ENCODE assay signal across 11 cellular contexts in the genomic region with DNA sequence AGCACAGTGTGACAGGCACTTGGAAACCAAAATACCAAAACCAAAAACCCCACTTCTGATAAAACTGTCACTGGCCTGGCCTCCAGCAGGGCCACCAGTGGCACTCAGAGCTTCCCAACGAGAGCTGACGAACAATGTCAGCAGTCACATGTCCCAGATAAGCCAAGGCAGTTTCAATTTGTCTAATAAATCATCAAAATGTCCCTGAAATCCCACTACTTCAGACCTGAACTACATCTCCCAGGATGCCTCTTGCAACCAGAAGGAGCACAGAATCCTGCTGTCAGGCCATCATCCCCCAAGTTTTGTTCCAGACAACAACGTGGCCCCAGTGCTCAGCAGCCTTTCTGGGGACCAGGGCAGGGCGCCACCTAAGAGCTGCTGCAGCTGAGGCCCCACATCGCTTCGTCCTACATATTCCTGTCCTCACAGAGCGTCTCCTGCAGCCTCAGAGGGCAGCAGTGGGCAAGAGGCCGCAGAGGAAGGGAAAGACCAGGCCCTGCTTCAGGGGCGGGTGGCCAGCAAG.
A peak's percentile ranks its signal among the peaks of the same experiment; 100 is the strongest.
DNase-seq lines count a peak whose midpoint lies in the region; ATAC-seq and TF ChIP-seq lines count a peak whose summit lies in the region.
"Had no signal": no experiment of that assay in that cellular context is flagged by ENCODE, and none has a peak within 500 bp of the region (broad histone marks: within the 10 kb centered on the region; RNA-seq: fewer than 3 reads in every experiment).

No MANE protein-coding gene starts in this region.

- H3K36me3 ChIP-seq in RWPE2 (ENCODE audit: low read depth): no peaks in the 10 kb centered on the region
- no peaks in the 10 kb centered on the region for H3K36me3 ChIP-seq in iPS-20b (ENCODE audit: insufficient read depth, low read depth, low read length)
- H3K36me3 ChIP-seq: neutrophil had no signal

- ATAC-seq in RWPE2 (ENCODE audit: low read depth): no peak
- no peak for ATAC-seq in stimulated activated naive CD8-positive, alpha-beta T cell treated with anti-CD3 and anti-CD28 coated beads, Interleukin-15, amount 100 ng/mL, for 72 hours

- no peak for DNase-seq in T-helper 1 cell
- DNase-seq in RWPE2 (ENCODE audit: low spot score): peak; percentile 47
- DNase-seq in substantia nigra (lab: John Stamatoyannopoulos, UW): peak in 9 of 49 donors; percentile 34 to 64 (median 53)
- no peak for DNase-seq in stimulated activated naive CD8-positive, alpha-beta T cell treated with anti-CD3 and anti-CD28 coated beads, Interleukin-15, amount 100 ng/mL, for 72 hours
- no peak for DNase-seq in Kasumi-1 (lab: John Stamatoyannopoulos, UW)
- no peak for DNase-seq in NCI-H2196 (lab: John Stamatoyannopoulos, UW; ENCODE audit: unreplicated experiment)
- DNase-seq: activated B cell treated with CpG ODN at 0.5 μM for 24 hours had no signal

- H3K27ac Mint-ChIP-seq in T-helper 1 cell treated with Interleukin-12 subunit alpha and Interleukin-12 subunit beta and Interleukin-4 antibody, amounts not matched to agents 30 μg/mL and 1 μg/mL, for 36 hours: peak overlapping the region; percentile 31
- no peak overlapping the region for H3K27ac Mint-ChIP-seq in stimulated activated naive CD8-positive, alpha-beta T cell treated with anti-CD3 and anti-CD28 coated beads, Interleukin-15, amount 100 ng/mL, for 72 hours
- H3K27ac Mint-ChIP-seq: activated B cell treated with CpG ODN at 0.5 μM for 24 hours; activated naive CD4-positive, alpha-beta T cell treated with anti-CD3 and anti-CD28 coated beads, Interleukin-2, amount 50 U/mL, for 24 hours had no signal

- no peak overlapping the region for H3K4me3 ChIP-seq in RWPE2 (ENCODE audit: severe bottlenecking)
- H3K4me3 ChIP-seq in iPS-20b (ENCODE audit: low read length): no peak overlapping the region

- no peak overlapping the region for H3K4me3 Mint-ChIP-seq in T-helper 1 cell treated with Interleukin-12 subunit alpha and Interleukin-12 subunit beta and Interleukin-4 antibody, amounts not matched to agents 30 μg/mL and 1 μg/mL, for 36 hours
- H3K4me3 Mint-ChIP-seq in stimulated activated naive CD8-positive, alpha-beta T cell treated with anti-CD3 and anti-CD28 coated beads, Interleukin-15, amount 100 ng/mL, for 72 hours: no peak overlapping the region
- H3K4me3 Mint-ChIP-seq: activated B cell treated with CpG ODN at 0.5 μM for 24 hours; activated naive CD4-positive, alpha-beta T cell treated with anti-CD3 and anti-CD28 coated beads, Interleukin-2, amount 50 U/mL, for 24 hours had no signal

- H3K9me3 ChIP-seq in RWPE2 (ENCODE audit: severe bottlenecking) (no peaks in the 10 kb centered on the region), iPS-20b (ENCODE audit: insufficient read depth, low read depth, low read length) (no peaks in the 10 kb centered on the region)
- H3K9me3 ChIP-seq: neutrophil had no signal

- peaks cover 5% of the 10 kb centered on the region for H3K4me1 Mint-ChIP-seq in T-helper 1 cell treated with Interleukin-12 subunit alpha and Interleukin-12 subunit beta and Interleukin-4 antibody, amounts not matched to agents 30 μg/mL and 1 μg/mL, for 36 hours (ENCODE audit: low read depth)
- peaks cover 29% of the 10 kb centered on the region for H3K4me1 Mint-ChIP-seq in stimulated activated naive CD8-positive, alpha-beta T cell treated with anti-CD3 and anti-CD28 coated beads, Interleukin-15, amount 100 ng/mL, for 72 hours
- H3K4me1 Mint-ChIP-seq: activated B cell treated with CpG ODN at 0.5 μM for 24 hours had no signal

- H3K9me3 Mint-ChIP-seq in T-helper 1 cell treated with Interleukin-12 subunit alpha and Interleukin-12 subunit beta and Interleukin-4 antibody, amounts not matched to agents 30 μg/mL and 1 μg/mL, for 36 hours: no peaks in the 10 kb centered on the region
- no peaks in the 10 kb centered on the region for H3K9me3 Mint-ChIP-seq in stimulated activated naive CD8-positive, alpha-beta T cell treated with anti-CD3 and anti-CD28 coated beads, Interleukin-15, amount 100 ng/mL, for 72 hours
- H3K9me3 Mint-ChIP-seq: activated B cell treated with CpG ODN at 0.5 μM for 24 hours; activated naive CD4-positive, alpha-beta T cell treated with anti-CD3 and anti-CD28 coated beads, Interleukin-2, amount 50 U/mL, for 24 hours had no signal

- H3K9ac ChIP-seq in iPS-20b (ENCODE audit: low read depth, low read length): peak overlapping the region; percentile 21; the same call in 1 of the 2 replicates

- H3K27ac ChIP-seq in RWPE2 (ENCODE audit: poor library complexity, severe bottlenecking) (peak overlapping the region; percentile 58), iPS-20b (ENCODE audit: low read length) (peak overlapping the region; percentile 56), substantia nigra (ENCODE audit: low read depth, low read length, poor library complexity, severe bottlenecking) (peak overlapping the region; percentile 86)
- H3K27ac ChIP-seq: neutrophil had no signal

- H3K27me3 ChIP-seq in RWPE2 (ENCODE audit: insufficient read depth, poor library complexity, severe bottlenecking): no peaks in the 10 kb centered on the region
- H3K27me3 ChIP-seq in iPS-20b (ENCODE audit: insufficient read depth, low read length): no peaks in the 10 kb centered on the region

- TF ChIP-seq CTCF in RWPE2 (IDR thresholded peaks at IDR 0.05; ENCODE audit: poor library complexity, severe bottlenecking): no peak

- no peaks in the 10 kb centered on the region for H3K27me3 Mint-ChIP-seq in T-helper 1 cell treated with Interleukin-12 subunit alpha and Interleukin-12 subunit beta and Interleukin-4 antibody, amounts not matched to agents 30 μg/mL and 1 μg/mL, for 36 hours (ENCODE audit: low read depth)
- peaks cover 6% of the 10 kb centered on the region for H3K27me3 Mint-ChIP-seq in stimulated activated naive CD8-positive, alpha-beta T cell treated with anti-CD3 and anti-CD28 coated beads, Interleukin-15, amount 100 ng/mL, for 72 hours
- H3K27me3 Mint-ChIP-seq: activated naive CD4-positive, alpha-beta T cell treated with anti-CD3 and anti-CD28 coated beads, Interleukin-2, amount 50 U/mL, for 24 hours had no signal

- no peaks in the 10 kb centered on the region for H3K36me3 Mint-ChIP-seq in T-helper 1 cell treated with Interleukin-12 subunit alpha and Interleukin-12 subunit beta and Interleukin-4 antibody, amounts not matched to agents 30 μg/mL and 1 μg/mL, for 36 hours (ENCODE audit: low read depth)
- H3K36me3 Mint-ChIP-seq: activated naive CD4-positive, alpha-beta T cell treated with anti-CD3 and anti-CD28 coated beads, Interleukin-2, amount 50 U/mL, for 24 hours had no signal

- peaks cover 34% of the 10 kb centered on the region for H3K4me1 ChIP-seq in RWPE2 (ENCODE audit: insufficient read depth, poor library complexity, severe bottlenecking)
- H3K4me1 ChIP-seq in iPS-20b (ENCODE audit: insufficient read depth, low read length): peaks cover 15% of the 10 kb centered on the region; the same call in 1 of the 2 replicates
